ENCODE assay signal across 18 cellular contexts in genomic region chr2:150789376-150789905, GRCh38.
"Had no signal": no experiment of that assay in that cellular context is flagged by ENCODE, and none has a peak within 500 bp of the region (broad histone marks: within the 10 kb centered on the region; RNA-seq: fewer than 3 reads in every experiment).

No MANE protein-coding gene starts in this region.

- ATAC-seq: gastroesophageal sphincter; lower lobe of right lung; natural killer cell; stimulated activated memory B cell treated with anti-CD40 and anti-IgM and Interleukin-4, amounts not matched to agents 10 μg/mL and 1 μg/mL and 100 μg/mL, for 72 hours had no signal

- H3K27ac ChIP-seq: colonic mucosa, esophagus squamous epithelium, gastroesophageal sphincter, lower lobe of right lung, ovary, spleen, tibial artery, upper lobe of left lung, uterus had no signal

- H3K27me3 ChIP-seq: colonic mucosa, esophagus squamous epithelium, gastroesophageal sphincter, ovary, spleen, tibial artery, upper lobe of left lung, uterus had no signal

- H3K4me3 ChIP-seq: colonic mucosa, esophagus squamous epithelium, gastroesophageal sphincter, lower lobe of right lung, ovary, spleen, tibial artery, upper lobe of left lung, uterus had no signal

- DNase-seq: colonic mucosa; dermis blood vessel endothelial cell; esophagus squamous epithelium; glutamatergic neuron; hippocampal formation; lower lobe of right lung; natural killer cell; ovary; right cardiac atrium; spleen; stimulated activated CD4-positive, alpha-beta T cell treated with anti-CD3 and anti-CD28 coated beads, Interleukin-15, amount 100 ng/mL, for 24 hours; stimulated activated CD4-positive, alpha-beta T cell treated with anti-CD3 and anti-CD28 coated beads, Interleukin-1b, Interleukin-23, amount 100 ng/mL, for 48 hours; stimulated activated CD4-positive, alpha-beta T cell treated with anti-CD3 and anti-CD28 coated beads, Interleukin-4, amount 100 ng/mL, for 24 hours; tibial artery; upper lobe of left lung; uterus had no signal

- H3K9me3 ChIP-seq: colonic mucosa, lower lobe of right lung, ovary had no signal

- H3K36me3 ChIP-seq: colonic mucosa, esophagus squamous epithelium, gastroesophageal sphincter, lower lobe of right lung, ovary, spleen, tibial artery, upper lobe of left lung, uterus had no signal

- H3K4me1 ChIP-seq: colonic mucosa, esophagus squamous epithelium, lower lobe of right lung, spleen, tibial artery, upper lobe of left lung, uterus had no signal
